In genomic region chr17:31674717-31675349, GRCh38 we compare ENCODE assay signal across 14 cellular contexts.
DNase-seq lines count a peak whose midpoint lies in the region; ATAC-seq, FAIRE-seq and TF ChIP-seq lines count a peak whose summit lies in the region.
"Had no signal": no experiment of that assay in that cellular context is flagged by ENCODE, and none has a peak within 500 bp of the region (broad histone marks: within the 10 kb centered on the region; RNA-seq: fewer than 3 reads in every experiment).

No MANE protein-coding gene starts in this region.

- H3K27me3 ChIP-seq in PC-3 (ENCODE audit: low read length) (no peaks in the 10 kb centered on the region), endodermal cell (ENCODE audit: control insufficient read depth, insufficient read depth, low read length, poor library complexity, severe bottlenecking) (no peaks in the 10 kb centered on the region), neutrophil (no peaks in the 10 kb centered on the region), SJCRH30 (no peaks in the 10 kb centered on the region)

- FAIRE-seq in H54 (lab: Jason Lieb, UNC): no peak
- FAIRE-seq: GM12878 had no signal

- DNase-seq in H54 (ENCODE audit: insufficient read length, low spot score) (peak; percentile 45), PC-3 (peak; percentile 75), endodermal cell (peak; percentile 26), SJCRH30 (no peak), GM19238 (ENCODE audit: insufficient read length, low spot score) (no peak), epidermal melanocyte (ENCODE audit: insufficient read length, low spot score) (no peak)
- DNase-seq: H9; KG1; left cardiac atrium; NCI-H2107; stimulated activated naive CD4-positive, alpha-beta T cell had no signal

- no peak for TF ChIP-seq POLR2A in H54 (IDR thresholded peaks at IDR 0.05; ENCODE audit: low read depth, low read length)

- H4K20me1 ChIP-seq in PC-3 (ENCODE audit: low read length): no peaks in the 10 kb centered on the region

- no peaks in the 10 kb centered on the region for H3K9me2 ChIP-seq in PC-3 (replicated peaks; ENCODE audit: low read length)

- no peaks in the 10 kb centered on the region for H3K36me3 Mint-ChIP-seq in endodermal cell (ENCODE audit: low read depth)

- no peak overlapping the region for H3K4me2 ChIP-seq in PC-3 (ENCODE audit: low read length)

- H3K4me1 Mint-ChIP-seq in endodermal cell: peaks cover 8% of the 10 kb centered on the region

- no peaks in the 10 kb centered on the region for H3F3A ChIP-seq in PC-3 (ENCODE audit: low read length, unreplicated experiment)

- TF ChIP-seq CTCF in PC-3 (conservative IDR thresholded peaks at IDR 0.05; ENCODE audit: low read depth, low read length): no peak
- no peak for TF ChIP-seq CTCF in endodermal cell (conservative IDR thresholded peaks at IDR 0.05)
- TF ChIP-seq CTCF in neutrophil (IDR thresholded peaks at IDR 0.05): no peak

- no TSS peak for BruUV-seq in PC-3 (replicated peaks; lab: Mats Ljungman, UMichigan)

- WGBS in endodermal cell (ENCODE audit: insufficient coverage in 1 of 2, insufficient read length in 1 of 2), 2 experiments: 90 to 100% methylated on average over 5 of the region's 5 CpGs

- H3K9ac ChIP-seq in PC-3 (ENCODE audit: low read length) (no peak overlapping the region), endodermal cell (ENCODE audit: extremely low read depth, low read length, poor library complexity, severe bottlenecking) (no peak overlapping the region)

- peaks cover 34% of the 10 kb centered on the region for H3K9me3 Mint-ChIP-seq in endodermal cell

- no peaks in the 10 kb centered on the region for H3K79me2 ChIP-seq in PC-3 (ENCODE audit: low read length)

- intact Hi-C loops in PC-3 (cut with micrococcal nuclease): no loop called here

- no peaks in the 10 kb centered on the region for H3K36me3 ChIP-seq in PC-3 (ENCODE audit: low read depth, low read length)
- no peaks in the 10 kb centered on the region for H3K36me3 ChIP-seq in endodermal cell (ENCODE audit: control insufficient read depth, insufficient read depth, low read length)
- no peaks in the 10 kb centered on the region for H3K36me3 ChIP-seq in neutrophil
- H3K36me3 ChIP-seq in SJCRH30: no peaks in the 10 kb centered on the region

- H3K27me3 Mint-ChIP-seq in endodermal cell (ENCODE audit: insufficient read depth): peaks cover 17% of the 10 kb centered on the region

- H3K27ac ChIP-seq in PC-3 (ENCODE audit: low read length): peak overlapping the region; percentile 24
- no peak overlapping the region for H3K27ac ChIP-seq in endodermal cell (ENCODE audit: low read depth, low read length)
- H3K27ac ChIP-seq in neutrophil: peak overlapping the region; percentile 47
- H3K27ac ChIP-seq in SJCRH30: no peak overlapping the region

- POLR2A ChIA-PET in PC-3 (lab: Charles Lee; ENCODE audit: unreplicated experiment): no interaction called here

- CTCF ChIA-PET in PC-3 (lab: Charles Lee): no interaction called here

- no peak overlapping the region for H2AFZ ChIP-seq in PC-3 (ENCODE audit: low read length)

- no peaks in the 10 kb centered on the region for H3K9me3 ChIP-seq in PC-3 (ENCODE audit: low read length)
- peaks cover 9% of the 10 kb centered on the region for H3K9me3 ChIP-seq in endodermal cell (ENCODE audit: control insufficient read depth, low read length)
- H3K9me3 ChIP-seq in neutrophil: no peaks in the 10 kb centered on the region
- peaks cover under 1% of the 10 kb centered on the region for H3K9me3 ChIP-seq in SJCRH30 (replicated peaks)

- H3K27ac Mint-ChIP-seq in endodermal cell: no peak overlapping the region

- ATAC-seq in PC-3: peak; percentile 31; the same call in 1 of the 2 replicates
- ATAC-seq in HG03196 (IDR thresholded peaks at IDR 0.05; ENCODE audit: unreplicated experiment): no peak
- ATAC-seq: GM12878 had no signal

- no peak overlapping the region for H3K4me3 Mint-ChIP-seq in endodermal cell
- H3K4me3 Mint-ChIP-seq: H9 had no signal

- H3K4me3 ChIP-seq in PC-3 (ENCODE audit: low read length): no peak overlapping the region
- H3K4me3 ChIP-seq in endodermal cell (ENCODE audit: low read length): no peak overlapping the region
- no peak overlapping the region for H3K4me3 ChIP-seq in neutrophil (ENCODE audit: low read depth in 1 of 2, low read length in 1 of 2)
- no peak overlapping the region for H3K4me3 ChIP-seq in SJCRH30
- H3K4me3 ChIP-seq: GM12878 had no signal

- peaks cover 11% of the 10 kb centered on the region for H3K4me1 ChIP-seq in PC-3 (ENCODE audit: insufficient read depth, low read length)
- H3K4me1 ChIP-seq in endodermal cell (ENCODE audit: control insufficient read depth, insufficient read depth, low read length): no peaks in the 10 kb centered on the region
- H3K4me1 ChIP-seq in neutrophil (ENCODE audit: control insufficient read depth in 1 of 2, insufficient read depth in 1 of 2, low read depth in 1 of 2, low read length in 1 of 2): peaks cover 25 to 41% of the 10 kb centered on the region in 2 experiments
- peaks cover 30% of the 10 kb centered on the region for H3K4me1 ChIP-seq in SJCRH30

Comparison
In these comparisons a context has a peak if more than half of its experiments do, and no peak if none do; other contexts are left out.
1. DNase-seq: peak in H54 (single experiment), PC-3 (single experiment) and endodermal cell (single experiment); none in SJCRH30 (0 of 2), GM19238 (single experiment) and epidermal melanocyte (single experiment).
2. H3K27ac ChIP-seq: peak in PC-3 (single experiment) and neutrophil (single experiment); none in endodermal cell (single experiment) and SJCRH30 (single experiment).